Comparison of ENCODE assay signal across 1 cellular context in the genomic region with DNA sequence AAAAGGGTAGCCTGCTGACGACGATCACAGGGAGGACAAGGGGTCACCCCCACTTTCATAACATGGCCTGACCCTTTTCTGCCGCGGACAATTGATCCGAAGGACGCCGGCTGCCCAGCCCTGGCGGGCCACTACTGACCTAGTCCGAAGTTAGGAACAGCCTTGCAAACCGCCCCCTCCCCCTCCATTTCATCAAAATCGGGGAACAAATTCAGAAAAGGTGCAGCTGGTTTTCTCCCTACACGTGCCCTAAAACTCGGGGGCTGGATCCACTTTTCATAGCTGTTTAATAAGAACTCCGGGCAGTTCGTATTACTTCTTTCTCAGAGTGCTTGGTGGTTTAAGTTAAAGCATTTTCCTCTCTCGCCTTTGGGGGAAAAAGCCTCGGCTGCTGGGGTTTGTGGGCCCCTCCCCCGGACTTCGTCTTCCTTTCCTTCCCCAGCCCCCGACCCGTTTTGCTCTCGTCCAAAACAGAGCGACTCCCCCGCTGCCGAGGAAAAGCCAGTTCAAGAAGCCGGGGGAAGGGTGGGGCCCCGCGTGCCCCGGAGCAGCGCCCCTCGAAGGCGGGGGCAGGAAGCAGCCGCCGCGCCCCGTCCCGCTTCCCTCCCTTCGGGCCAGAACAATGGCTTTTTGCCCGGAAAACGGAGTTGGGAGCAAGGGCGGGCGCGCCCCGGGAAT.
TF ChIP-seq lines count a peak whose summit lies in the region.

No MANE protein-coding gene starts in this region.

TF ChIP-seq in K562, 482 proteins besides CTCF, POLR2A, EP300 and RAD21 (continued from another document):
- TF ChIP-seq, protein P1, sequence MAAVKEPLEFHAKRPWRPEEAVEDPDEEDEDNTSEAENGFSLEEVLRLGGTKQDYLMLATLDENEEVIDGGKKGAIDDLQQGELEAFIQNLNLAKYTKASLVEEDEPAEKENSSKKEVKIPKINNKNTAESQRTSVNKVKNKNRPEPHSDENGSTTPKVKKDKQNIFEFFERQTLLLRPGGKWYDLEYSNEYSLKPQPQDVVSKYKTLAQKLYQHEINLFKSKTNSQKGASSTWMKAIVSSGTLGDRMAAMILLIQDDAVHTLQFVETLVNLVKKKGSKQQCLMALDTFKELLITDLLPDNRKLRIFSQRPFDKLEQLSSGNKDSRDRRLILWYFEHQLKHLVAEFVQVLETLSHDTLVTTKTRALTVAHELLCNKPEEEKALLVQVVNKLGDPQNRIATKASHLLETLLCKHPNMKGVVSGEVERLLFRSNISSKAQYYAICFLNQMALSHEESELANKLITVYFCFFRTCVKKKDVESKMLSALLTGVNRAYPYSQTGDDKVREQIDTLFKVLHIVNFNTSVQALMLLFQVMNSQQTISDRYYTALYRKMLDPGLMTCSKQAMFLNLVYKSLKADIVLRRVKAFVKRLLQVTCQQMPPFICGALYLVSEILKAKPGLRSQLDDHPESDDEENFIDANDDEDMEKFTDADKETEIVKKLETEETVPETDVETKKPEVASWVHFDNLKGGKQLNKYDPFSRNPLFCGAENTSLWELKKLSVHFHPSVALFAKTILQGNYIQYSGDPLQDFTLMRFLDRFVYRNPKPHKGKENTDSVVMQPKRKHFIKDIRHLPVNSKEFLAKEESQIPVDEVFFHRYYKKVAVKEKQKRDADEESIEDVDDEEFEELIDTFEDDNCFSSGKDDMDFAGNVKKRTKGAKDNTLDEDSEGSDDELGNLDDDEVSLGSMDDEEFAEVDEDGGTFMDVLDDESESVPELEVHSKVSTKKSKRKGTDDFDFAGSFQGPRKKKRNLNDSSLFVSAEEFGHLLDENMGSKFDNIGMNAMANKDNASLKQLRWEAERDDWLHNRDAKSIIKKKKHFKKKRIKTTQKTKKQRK (IDR thresholded peaks at IDR 0.05; ENCODE audit: borderline replicate concordance, low read depth, low read length): no peak
- TF ChIP-seq, protein P2, sequence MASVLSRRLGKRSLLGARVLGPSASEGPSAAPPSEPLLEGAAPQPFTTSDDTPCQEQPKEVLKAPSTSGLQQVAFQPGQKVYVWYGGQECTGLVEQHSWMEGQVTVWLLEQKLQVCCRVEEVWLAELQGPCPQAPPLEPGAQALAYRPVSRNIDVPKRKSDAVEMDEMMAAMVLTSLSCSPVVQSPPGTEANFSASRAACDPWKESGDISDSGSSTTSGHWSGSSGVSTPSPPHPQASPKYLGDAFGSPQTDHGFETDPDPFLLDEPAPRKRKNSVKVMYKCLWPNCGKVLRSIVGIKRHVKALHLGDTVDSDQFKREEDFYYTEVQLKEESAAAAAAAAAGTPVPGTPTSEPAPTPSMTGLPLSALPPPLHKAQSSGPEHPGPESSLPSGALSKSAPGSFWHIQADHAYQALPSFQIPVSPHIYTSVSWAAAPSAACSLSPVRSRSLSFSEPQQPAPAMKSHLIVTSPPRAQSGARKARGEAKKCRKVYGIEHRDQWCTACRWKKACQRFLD (CRISPR knock-in tag; IDR thresholded peaks at IDR 0.05): peak; percentile 62; the same call in 1 of the 2 replicates
- no peak for TF ChIP-seq CBFA2T2 (conservative IDR thresholded peaks at IDR 0.05)
- TF ChIP-seq ARID1B (IDR thresholded peaks at IDR 0.05): peak; percentile 42
- TF ChIP-seq, protein P3, sequence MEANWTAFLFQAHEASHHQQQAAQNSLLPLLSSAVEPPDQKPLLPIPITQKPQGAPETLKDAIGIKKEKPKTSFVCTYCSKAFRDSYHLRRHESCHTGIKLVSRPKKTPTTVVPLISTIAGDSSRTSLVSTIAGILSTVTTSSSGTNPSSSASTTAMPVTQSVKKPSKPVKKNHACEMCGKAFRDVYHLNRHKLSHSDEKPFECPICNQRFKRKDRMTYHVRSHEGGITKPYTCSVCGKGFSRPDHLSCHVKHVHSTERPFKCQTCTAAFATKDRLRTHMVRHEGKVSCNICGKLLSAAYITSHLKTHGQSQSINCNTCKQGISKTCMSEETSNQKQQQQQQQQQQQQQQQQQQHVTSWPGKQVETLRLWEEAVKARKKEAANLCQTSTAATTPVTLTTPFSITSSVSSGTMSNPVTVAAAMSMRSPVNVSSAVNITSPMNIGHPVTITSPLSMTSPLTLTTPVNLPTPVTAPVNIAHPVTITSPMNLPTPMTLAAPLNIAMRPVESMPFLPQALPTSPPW (CRISPR knock-in tag; IDR thresholded peaks at IDR 0.05): peak; percentile 92; the same call in 1 of the 2 replicates
- TF ChIP-seq SMARCC2 (IDR thresholded peaks at IDR 0.05; ENCODE audit: low read depth): no peak; the same call in 1 of the 2 replicates
- TF ChIP-seq RBM17 (IDR thresholded peaks at IDR 0.05; ENCODE audit: borderline replicate concordance, low read depth, low read length): no peak
- TF ChIP-seq, protein P4, sequence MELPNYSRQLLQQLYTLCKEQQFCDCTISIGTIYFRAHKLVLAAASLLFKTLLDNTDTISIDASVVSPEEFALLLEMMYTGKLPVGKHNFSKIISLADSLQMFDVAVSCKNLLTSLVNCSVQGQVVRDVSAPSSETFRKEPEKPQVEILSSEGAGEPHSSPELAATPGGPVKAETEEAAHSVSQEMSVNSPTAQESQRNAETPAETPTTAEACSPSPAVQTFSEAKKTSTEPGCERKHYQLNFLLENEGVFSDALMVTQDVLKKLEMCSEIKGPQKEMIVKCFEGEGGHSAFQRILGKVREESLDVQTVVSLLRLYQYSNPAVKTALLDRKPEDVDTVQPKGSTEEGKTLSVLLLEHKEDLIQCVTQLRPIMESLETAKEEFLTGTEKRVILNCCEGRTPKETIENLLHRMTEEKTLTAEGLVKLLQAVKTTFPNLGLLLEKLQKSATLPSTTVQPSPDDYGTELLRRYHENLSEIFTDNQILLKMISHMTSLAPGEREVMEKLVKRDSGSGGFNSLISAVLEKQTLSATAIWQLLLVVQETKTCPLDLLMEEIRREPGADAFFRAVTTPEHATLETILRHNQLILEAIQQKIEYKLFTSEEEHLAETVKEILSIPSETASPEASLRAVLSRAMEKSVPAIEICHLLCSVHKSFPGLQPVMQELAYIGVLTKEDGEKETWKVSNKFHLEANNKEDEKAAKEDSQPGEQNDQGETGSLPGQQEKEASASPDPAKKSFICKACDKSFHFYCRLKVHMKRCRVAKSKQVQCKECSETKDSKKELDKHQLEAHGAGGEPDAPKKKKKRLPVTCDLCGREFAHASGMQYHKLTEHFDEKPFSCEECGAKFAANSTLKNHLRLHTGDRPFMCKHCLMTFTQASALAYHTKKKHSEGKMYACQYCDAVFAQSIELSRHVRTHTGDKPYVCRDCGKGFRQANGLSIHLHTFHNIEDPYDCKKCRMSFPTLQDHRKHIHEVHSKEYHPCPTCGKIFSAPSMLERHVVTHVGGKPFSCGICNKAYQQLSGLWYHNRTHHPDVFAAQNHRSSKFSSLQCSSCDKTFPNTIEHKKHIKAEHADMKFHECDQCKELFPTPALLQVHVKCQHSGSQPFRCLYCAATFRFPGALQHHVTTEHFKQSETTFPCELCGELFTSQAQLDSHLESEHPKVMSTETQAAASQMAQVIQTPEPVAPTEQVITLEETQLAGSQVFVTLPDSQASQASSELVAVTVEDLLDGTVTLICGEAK (IDR thresholded peaks at IDR 0.05): 0 out of 2 replicates have a peak, but pooled peaks have one; percentile 39
- TF ChIP-seq, protein P4 (CRISPR knock-in tag; IDR thresholded peaks at IDR 0.05): no peak
- peak; percentile 64; the same call in 1 of the 2 replicates for TF ChIP-seq GABPA (tag; conservative IDR thresholded peaks at IDR 0.05; ENCODE audit: low read depth)
- TF ChIP-seq TRIM28 (IDR thresholded peaks at IDR 0.05): no peak
- TF ChIP-seq, protein P5, sequence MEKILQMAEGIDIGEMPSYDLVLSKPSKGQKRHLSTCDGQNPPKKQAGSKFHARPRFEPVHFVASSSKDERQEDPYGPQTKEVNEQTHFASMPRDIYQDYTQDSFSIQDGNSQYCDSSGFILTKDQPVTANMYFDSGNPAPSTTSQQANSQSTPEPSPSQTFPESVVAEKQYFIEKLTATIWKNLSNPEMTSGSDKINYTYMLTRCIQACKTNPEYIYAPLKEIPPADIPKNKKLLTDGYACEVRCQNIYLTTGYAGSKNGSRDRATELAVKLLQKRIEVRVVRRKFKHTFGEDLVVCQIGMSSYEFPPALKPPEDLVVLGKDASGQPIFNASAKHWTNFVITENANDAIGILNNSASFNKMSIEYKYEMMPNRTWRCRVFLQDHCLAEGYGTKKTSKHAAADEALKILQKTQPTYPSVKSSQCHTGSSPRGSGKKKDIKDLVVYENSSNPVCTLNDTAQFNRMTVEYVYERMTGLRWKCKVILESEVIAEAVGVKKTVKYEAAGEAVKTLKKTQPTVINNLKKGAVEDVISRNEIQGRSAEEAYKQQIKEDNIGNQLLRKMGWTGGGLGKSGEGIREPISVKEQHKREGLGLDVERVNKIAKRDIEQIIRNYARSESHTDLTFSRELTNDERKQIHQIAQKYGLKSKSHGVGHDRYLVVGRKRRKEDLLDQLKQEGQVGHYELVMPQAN (IDR thresholded peaks at IDR 0.05; ENCODE audit: borderline replicate concordance): 0 out of 2 replicates have a peak, but pooled peaks have one; percentile 14
- peak; percentile 41 for TF ChIP-seq SMARCA4 (IDR thresholded peaks at IDR 0.05)
- no peak for TF ChIP-seq PTRF (tag; IDR thresholded peaks at IDR 0.05)
- TF ChIP-seq, protein P6, sequence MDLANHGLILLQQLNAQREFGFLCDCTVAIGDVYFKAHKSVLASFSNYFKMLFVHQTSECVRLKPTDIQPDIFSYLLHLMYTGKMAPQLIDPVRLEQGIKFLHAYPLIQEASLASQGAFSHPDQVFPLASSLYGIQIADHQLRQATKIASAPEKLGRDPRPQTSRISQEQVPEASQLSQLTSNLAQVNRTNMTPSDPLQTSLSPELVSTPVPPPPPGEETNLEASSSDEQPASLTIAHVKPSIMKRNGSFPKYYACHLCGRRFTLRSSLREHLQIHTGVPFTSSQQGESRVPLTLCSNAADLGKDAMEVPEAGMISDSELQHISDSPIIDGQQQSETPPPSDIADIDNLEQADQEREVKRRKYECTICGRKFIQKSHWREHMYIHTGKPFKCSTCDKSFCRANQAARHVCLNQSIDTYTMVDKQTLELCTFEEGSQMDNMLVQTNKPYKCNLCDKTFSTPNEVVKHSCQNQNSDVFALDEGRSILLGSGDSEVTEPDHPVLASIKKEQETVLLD (IDR thresholded peaks at IDR 0.05): 0 out of 2 replicates have a peak, but pooled peaks have one; percentile 45
- 0 out of 2 replicates have a peak, but pooled peaks have one; percentile 22 for TF ChIP-seq DMBX1 (CRISPR knock-in tag; IDR thresholded peaks at IDR 0.05; ENCODE audit: borderline replicate concordance)
- TF ChIP-seq MAZ (CRISPR knock-in tag; conservative IDR thresholded peaks at IDR 0.05 in 1 of 2, IDR thresholded peaks at IDR 0.05 in 1 of 2): peak; percentile 90 to 91
- TF ChIP-seq PHF20 (IDR thresholded peaks at IDR 0.05; ENCODE audit: partially characterized antibody): peak; percentile 27
- TF ChIP-seq ZNF668 (CRISPR knock-in tag; IDR thresholded peaks at IDR 0.05): no peak
- 0 out of 2 replicates have a peak, but pooled peaks have one; percentile 17 for TF ChIP-seq KDM2B (CRISPR knock-in tag; IDR thresholded peaks at IDR 0.05)
- TF ChIP-seq, protein P7, sequence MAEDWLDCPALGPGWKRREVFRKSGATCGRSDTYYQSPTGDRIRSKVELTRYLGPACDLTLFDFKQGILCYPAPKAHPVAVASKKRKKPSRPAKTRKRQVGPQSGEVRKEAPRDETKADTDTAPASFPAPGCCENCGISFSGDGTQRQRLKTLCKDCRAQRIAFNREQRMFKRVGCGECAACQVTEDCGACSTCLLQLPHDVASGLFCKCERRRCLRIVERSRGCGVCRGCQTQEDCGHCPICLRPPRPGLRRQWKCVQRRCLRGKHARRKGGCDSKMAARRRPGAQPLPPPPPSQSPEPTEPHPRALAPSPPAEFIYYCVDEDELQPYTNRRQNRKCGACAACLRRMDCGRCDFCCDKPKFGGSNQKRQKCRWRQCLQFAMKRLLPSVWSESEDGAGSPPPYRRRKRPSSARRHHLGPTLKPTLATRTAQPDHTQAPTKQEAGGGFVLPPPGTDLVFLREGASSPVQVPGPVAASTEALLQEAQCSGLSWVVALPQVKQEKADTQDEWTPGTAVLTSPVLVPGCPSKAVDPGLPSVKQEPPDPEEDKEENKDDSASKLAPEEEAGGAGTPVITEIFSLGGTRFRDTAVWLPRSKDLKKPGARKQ (CRISPR knock-in tag; IDR thresholded peaks at IDR 0.05): 0 out of 2 replicates have a peak, but pooled peaks have one; percentile 66
- peak; percentile 21; the same call in 1 of the 2 replicates for TF ChIP-seq SPI1 (IDR thresholded peaks at IDR 0.05; ENCODE audit: borderline replicate concordance, low read depth, low read length)
